Comparison of ENCODE assay signal across 8 cellular contexts in the genomic region with DNA sequence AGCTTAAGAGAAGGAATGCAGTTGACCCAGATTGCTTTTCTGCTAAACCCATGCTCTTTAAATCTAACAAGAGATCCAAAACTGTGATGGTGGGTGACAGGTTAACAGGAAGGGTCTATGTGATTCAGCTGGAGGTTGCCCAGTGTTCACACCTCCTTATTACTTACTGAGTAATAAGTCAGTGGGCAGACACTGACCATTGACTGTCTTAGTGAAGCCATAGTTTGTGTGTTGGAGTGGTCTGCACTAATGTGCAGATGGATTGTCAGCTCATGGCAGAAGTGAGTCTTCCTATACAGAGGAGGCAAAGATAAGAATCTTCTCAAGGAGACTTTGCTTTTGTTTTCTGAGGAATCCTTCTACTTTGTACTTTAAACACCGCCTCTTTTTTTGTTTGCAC. TPM values are rescaled to one million over a fixed set of nuclear protein-coding genes. Genes with fewer than 3 reads are reported as not detected.
DNase-seq lines count a peak whose midpoint lies in the region; ATAC-seq, FAIRE-seq and TF ChIP-seq lines count a peak whose summit lies in the region.

No MANE protein-coding gene starts in this region.

- H3K4me2 ChIP-seq in keratinocyte (ENCODE audit: control insufficient read depth, extremely low read depth, insufficient read depth, low read depth, low read length): peak overlapping the region; percentile 79

- H3K27ac ChIP-seq in keratinocyte (ENCODE audit: control insufficient read depth, insufficient read depth, low read length) (peak overlapping the region; percentile 65), thoracic aorta (peak overlapping the region; percentile 94 to 97)

- no peaks in the 10 kb centered on the region for H3K27me3 Mint-ChIP-seq in activated CD4-positive, alpha-beta T cell treated with anti-CD3 and anti-CD28 coated beads, Interleukin-2, amount 10 ng/mL, durations not matched to agents 24 days and 14 days
- peaks cover 3% of the 10 kb centered on the region for H3K27me3 Mint-ChIP-seq in activated T-helper 1 cell treated with anti-CD3 and anti-CD28 coated beads, Interleukin-12 subunit alpha, Interleukin-12 subunit beta, Interleukin-2, Interleukin-4 antibody, amounts not matched to agents 30 ng/mL and 10 ng/mL and 1 ng/mL, durations not matched to agents 14 hours and 24 hours and 36 hours (ENCODE audit: insufficient read depth)

- H3K36me3 ChIP-seq in keratinocyte (ENCODE audit: control insufficient read depth in 2 of 2, extremely low read depth in 1 of 2, insufficient read depth in 2 of 2, low read length in 2 of 2) (no peaks in the 10 kb centered on the region), thoracic aorta (no peaks in the 10 kb centered on the region)

- no peak for DNase-seq in activated CD4-positive, alpha-beta T cell treated with anti-CD3 and anti-CD28 coated beads, Interleukin-2, amount 10 ng/mL, durations not matched to agents 24 days and 14 days
- DNase-seq in activated CD4-positive, alpha-beta T cell treated with anti-CD3 and anti-CD28 coated beads, Interleukin-2, amount 50 U/mL, for 4 hours: no peak
- DNase-seq in activated T-helper 1 cell treated with anti-CD3 and anti-CD28 coated beads, Interleukin-12 subunit alpha, Interleukin-12 subunit beta, Interleukin-2, Interleukin-4 antibody, amounts not matched to agents 30 ng/mL and 10 ng/mL and 1 ng/mL, durations not matched to agents 14 hours and 24 hours and 36 hours (ENCODE audit: low spot score): no peak
- DNase-seq in keratinocyte (ENCODE audit: low read depth, low spot score) (no peak), thoracic aorta (ENCODE audit: low spot score) (no peak), NK-92 (lab: John Stamatoyannopoulos, UW; ENCODE audit: unreplicated experiment) (no peak), NCI-H748 treated with DMSO at 0.1 percent for 48 hours (lab: John Stamatoyannopoulos, UW) (no peak)

- no peaks in the 10 kb centered on the region for H3K9me3 Mint-ChIP-seq in activated CD4-positive, alpha-beta T cell treated with anti-CD3 and anti-CD28 coated beads, Interleukin-2, amount 10 ng/mL, durations not matched to agents 24 days and 14 days
- no peaks in the 10 kb centered on the region for H3K9me3 Mint-ChIP-seq in activated T-helper 1 cell treated with anti-CD3 and anti-CD28 coated beads, Interleukin-12 subunit alpha, Interleukin-12 subunit beta, Interleukin-2, Interleukin-4 antibody, amounts not matched to agents 30 ng/mL and 10 ng/mL and 1 ng/mL, durations not matched to agents 14 hours and 24 hours and 36 hours

- H3K36me3 Mint-ChIP-seq in activated CD4-positive, alpha-beta T cell treated with anti-CD3 and anti-CD28 coated beads, Interleukin-2, amount 10 ng/mL, durations not matched to agents 24 days and 14 days (ENCODE audit: low read depth): no peaks in the 10 kb centered on the region
- no peaks in the 10 kb centered on the region for H3K36me3 Mint-ChIP-seq in activated T-helper 1 cell treated with anti-CD3 and anti-CD28 coated beads, Interleukin-12 subunit alpha, Interleukin-12 subunit beta, Interleukin-2, Interleukin-4 antibody, amounts not matched to agents 30 ng/mL and 10 ng/mL and 1 ng/mL, durations not matched to agents 14 hours and 24 hours and 36 hours (ENCODE audit: low read depth)

- H4K20me1 ChIP-seq in keratinocyte (ENCODE audit: control insufficient read depth, extremely low read depth, insufficient read depth, low read length): no peaks in the 10 kb centered on the region

- ATAC-seq in thoracic aorta (ENCODE audit: insufficient number of reproducible peaks, low FRiP score, low read depth) (no peak), HG03159 (IDR thresholded peaks at IDR 0.05; ENCODE audit: unreplicated experiment) (no peak)

- dilution Hi-C loops in keratinocyte (cut with MboI; ENCODE audit: extremely low pct_ligation_motif_present, low sequenced_read_pairs): no loop called here

- no peaks in the 10 kb centered on the region for H3K9me3 ChIP-seq in keratinocyte (ENCODE audit: control insufficient read depth, low read depth, low read length)
- no peaks in the 10 kb centered on the region for H3K9me3 ChIP-seq in thoracic aorta

- TF ChIP-seq CTCF in keratinocyte (optimal IDR thresholded peaks at IDR 0.05 in 1 of 3, IDR thresholded peaks at IDR 0.05 in 1 of 3, conservative IDR thresholded peaks at IDR 0.05 in 1 of 3; ENCODE audit: extremely low read depth in 1 of 3, insufficient read depth in 2 of 3, low read length in 3 of 3) (no peak), thoracic aorta (IDR thresholded peaks at IDR 0.05) (no peak)

- H3K27me3 ChIP-seq in keratinocyte (ENCODE audit: control insufficient read depth, extremely low read depth, insufficient read depth, low read length): no peaks in the 10 kb centered on the region
- no peaks in the 10 kb centered on the region for H3K27me3 ChIP-seq in thoracic aorta (replicated peaks; ENCODE audit: insufficient read depth)

- peak overlapping the region; percentile 83 for H3K9ac ChIP-seq in keratinocyte (ENCODE audit: control insufficient read depth, extremely low read depth, insufficient read depth, low read length)

- H3K27ac Mint-ChIP-seq in activated CD4-positive, alpha-beta T cell treated with anti-CD3 and anti-CD28 coated beads, Interleukin-2, amount 10 ng/mL, durations not matched to agents 24 days and 14 days: peak overlapping the region; percentile 90
- peak overlapping the region; percentile 90 for H3K27ac Mint-ChIP-seq in activated T-helper 1 cell treated with anti-CD3 and anti-CD28 coated beads, Interleukin-12 subunit alpha, Interleukin-12 subunit beta, Interleukin-2, Interleukin-4 antibody, amounts not matched to agents 30 ng/mL and 10 ng/mL and 1 ng/mL, durations not matched to agents 14 hours and 24 hours and 36 hours

- H3K4me1 ChIP-seq in keratinocyte (ENCODE audit: control insufficient read depth, extremely low read depth, insufficient read depth, low read length): peaks cover 9% of the 10 kb centered on the region
- peaks cover 10 to 15% of the 10 kb centered on the region in 2 donors for H3K4me1 ChIP-seq in thoracic aorta (ENCODE audit: control insufficient read depth in 1 of 2, low read depth in 2 of 2)

- peaks cover 35% of the 10 kb centered on the region for H3K79me2 ChIP-seq in keratinocyte (ENCODE audit: control insufficient read depth, insufficient read depth, low read length)

- no peaks in the 10 kb centered on the region for H3K9me1 ChIP-seq in keratinocyte (ENCODE audit: control insufficient read depth, extremely low read depth, insufficient read depth, low read length)

- H3K4me3 Mint-ChIP-seq in activated CD4-positive, alpha-beta T cell treated with anti-CD3 and anti-CD28 coated beads, Interleukin-2, amount 10 ng/mL, durations not matched to agents 24 days and 14 days: peak overlapping the region; percentile 95
- peak overlapping the region; percentile 94 for H3K4me3 Mint-ChIP-seq in activated T-helper 1 cell treated with anti-CD3 and anti-CD28 coated beads, Interleukin-12 subunit alpha, Interleukin-12 subunit beta, Interleukin-2, Interleukin-4 antibody, amounts not matched to agents 30 ng/mL and 10 ng/mL and 1 ng/mL, durations not matched to agents 14 hours and 24 hours and 36 hours

- peaks cover 24% of the 10 kb centered on the region for H3K4me1 Mint-ChIP-seq in activated CD4-positive, alpha-beta T cell treated with anti-CD3 and anti-CD28 coated beads, Interleukin-2, amount 10 ng/mL, durations not matched to agents 24 days and 14 days
- H3K4me1 Mint-ChIP-seq in activated T-helper 1 cell treated with anti-CD3 and anti-CD28 coated beads, Interleukin-12 subunit alpha, Interleukin-12 subunit beta, Interleukin-2, Interleukin-4 antibody, amounts not matched to agents 30 ng/mL and 10 ng/mL and 1 ng/mL, durations not matched to agents 14 hours and 24 hours and 36 hours (ENCODE audit: low read depth): peaks cover 28% of the 10 kb centered on the region

- H3K4me3 ChIP-seq in keratinocyte (ENCODE audit: control insufficient read depth in 2 of 3, extremely low read depth in 1 of 3, insufficient read depth in 2 of 3, low read depth in 1 of 3, low read length in 3 of 3) (peak overlapping the region; percentile 51 to 80 (median 75)), thoracic aorta (peak overlapping the region; percentile 92)

- peak; percentile 55 for FAIRE-seq in keratinocyte (lab: Jason Lieb, UNC)

- peak overlapping the region; percentile 73 for H2AFZ ChIP-seq in keratinocyte (ENCODE audit: control insufficient read depth, low read length)

- intact Hi-C loops in activated CD4-positive, alpha-beta T cell treated with anti-CD3 and anti-CD28 coated beads, Interleukin-2, amount 10 ng/mL, durations not matched to agents 24 days and 14 days (cut with micrococcal nuclease): loop anchor here (2.0 to 10.0 kb wide), 5 partner anchors 16 to 301 kb away; a partner anchor contains a TSS
- intact Hi-C loops in activated T-helper 1 cell treated with anti-CD3 and anti-CD28 coated beads, Interleukin-12 subunit alpha, Interleukin-12 subunit beta, Interleukin-2, Interleukin-4 antibody, amounts not matched to agents 30 ng/mL and 10 ng/mL and 1 ng/mL, durations not matched to agents 14 hours and 24 hours and 36 hours (cut with micrococcal nuclease): loop anchor here (5.0 kb wide), 1 partner anchor 94 kb away; no protein-coding TSS in a partner anchor

RNA-seq across cellular contexts. Expression of a gene that starts 15.2 kb away (rescaled TPM):
- 11.5 and 14.8 TPM in 2 replicates for total RNA-seq in activated CD4-positive, alpha-beta T cell treated with anti-CD3 and anti-CD28 coated beads, Interleukin-2, amount 10 ng/mL, durations not matched to agents 24 days and 14 days
- total RNA-seq in activated T-helper 1 cell treated with anti-CD3 and anti-CD28 coated beads, Interleukin-12 subunit alpha, Interleukin-12 subunit beta, Interleukin-2, Interleukin-4 antibody, amounts not matched to agents 30 ng/mL and 10 ng/mL and 1 ng/mL, durations not matched to agents 14 hours and 24 hours and 36 hours: 12.5 and 13.4 TPM in 2 replicates
- polyA plus RNA-seq in keratinocyte: 9.4 to 18.9 TPM (median 18.5 TPM) in 3 replicates
- 100 TPM for polyA plus RNA-seq in keratinocyte (2011; ENCODE audit: low read depth)
- 7.0 and 8.5 TPM in 2 replicates for polyA plus RNA-seq in keratinocyte (2011; cell fraction: cytosol; rRNA removed)
- 33.4 and 39.0 TPM in 2 replicates for polyA plus RNA-seq in keratinocyte (2011; cell fraction: nucleus; rRNA removed)
- 10.6 and 24.3 TPM in 2 replicates for polyA plus RNA-seq in keratinocyte (2012; ENCODE audit: low replicate concordance)
- polyA minus RNA-seq in keratinocyte: 4.5 to 12.7 TPM (median 6.1 TPM) in 3 replicates
- polyA minus RNA-seq in keratinocyte (2011; cell fraction: cytosol; rRNA and poly(A)+ RNA removed): 8.6 TPM
- polyA minus RNA-seq in keratinocyte (2011; cell fraction: nucleus; rRNA and poly(A)+ RNA removed): 16.0 and 36.1 TPM in 2 replicates
- total RNA-seq in thoracic aorta: 10 to 100 TPM; 72.7 to 100.0 TPM

RNA-seq across cellular contexts. Expression of a gene that starts 18.2 kb away (rescaled TPM):
- 45.9 and 47.6 TPM in 2 replicates for total RNA-seq in activated CD4-positive, alpha-beta T cell treated with anti-CD3 and anti-CD28 coated beads, Interleukin-2, amount 10 ng/mL, durations not matched to agents 24 days and 14 days
- 51.5 and 52.8 TPM in 2 replicates for total RNA-seq in activated T-helper 1 cell treated with anti-CD3 and anti-CD28 coated beads, Interleukin-12 subunit alpha, Interleukin-12 subunit beta, Interleukin-2, Interleukin-4 antibody, amounts not matched to agents 30 ng/mL and 10 ng/mL and 1 ng/mL, durations not matched to agents 14 hours and 24 hours and 36 hours
- polyA plus RNA-seq in keratinocyte: 17.0 to 27.7 TPM (median 18.5 TPM) in 3 replicates
- 32.6 TPM for polyA plus RNA-seq in keratinocyte (2011; ENCODE audit: low read depth)
- polyA plus RNA-seq in keratinocyte (2011; cell fraction: cytosol; rRNA removed): 24.7 and 30.0 TPM in 2 replicates
- 39.7 and 51.2 TPM in 2 replicates for polyA plus RNA-seq in keratinocyte (2011; cell fraction: nucleus; rRNA removed)
- polyA plus RNA-seq in keratinocyte (2012; ENCODE audit: low replicate concordance): 25.2 and 47.4 TPM in 2 replicates
- polyA minus RNA-seq in keratinocyte: 3.4 to 5.5 TPM (median 4.3 TPM) in 3 replicates
- 5.6 TPM for polyA minus RNA-seq in keratinocyte (2011; cell fraction: cytosol; rRNA and poly(A)+ RNA removed)
- polyA minus RNA-seq in keratinocyte (2011; cell fraction: nucleus; rRNA and poly(A)+ RNA removed): 6.6 and 10.5 TPM in 2 replicates
- total RNA-seq in thoracic aorta: 10 to 100 TPM; 15.2 to 32.6 TPM

RNA-seq across cellular contexts. Expression of a gene that starts 40.2 kb away (rescaled TPM):
- total RNA-seq in activated CD4-positive, alpha-beta T cell treated with anti-CD3 and anti-CD28 coated beads, Interleukin-2, amount 10 ng/mL, durations not matched to agents 24 days and 14 days: not detected in 2 replicates
- not detected in 2 replicates for total RNA-seq in activated T-helper 1 cell treated with anti-CD3 and anti-CD28 coated beads, Interleukin-12 subunit alpha, Interleukin-12 subunit beta, Interleukin-2, Interleukin-4 antibody, amounts not matched to agents 30 ng/mL and 10 ng/mL and 1 ng/mL, durations not matched to agents 14 hours and 24 hours and 36 hours
- polyA plus RNA-seq in keratinocyte: 0.06 TPM in 1 of 3 replicates, not detected in the others
- polyA plus RNA-seq in keratinocyte (2011; ENCODE audit: low read depth): not detected
- polyA plus RNA-seq in keratinocyte (2011; cell fraction: cytosol; rRNA removed): not detected in 2 replicates
- not detected in 2 replicates for polyA plus RNA-seq in keratinocyte (2011; cell fraction: nucleus; rRNA removed)
- not detected in 2 replicates for polyA plus RNA-seq in keratinocyte (2012; ENCODE audit: low replicate concordance)
- not detected in 3 replicates for polyA minus RNA-seq in keratinocyte
- polyA minus RNA-seq in keratinocyte (2011; cell fraction: cytosol; rRNA and poly(A)+ RNA removed): not detected
- not detected in 2 replicates for polyA minus RNA-seq in keratinocyte (2011; cell fraction: nucleus; rRNA and poly(A)+ RNA removed)
- 1 to 10 TPM; 1.6 to 7.9 TPM for total RNA-seq in thoracic aorta
